ENCODE assay signal across 8 cellular contexts in the genomic region with DNA sequence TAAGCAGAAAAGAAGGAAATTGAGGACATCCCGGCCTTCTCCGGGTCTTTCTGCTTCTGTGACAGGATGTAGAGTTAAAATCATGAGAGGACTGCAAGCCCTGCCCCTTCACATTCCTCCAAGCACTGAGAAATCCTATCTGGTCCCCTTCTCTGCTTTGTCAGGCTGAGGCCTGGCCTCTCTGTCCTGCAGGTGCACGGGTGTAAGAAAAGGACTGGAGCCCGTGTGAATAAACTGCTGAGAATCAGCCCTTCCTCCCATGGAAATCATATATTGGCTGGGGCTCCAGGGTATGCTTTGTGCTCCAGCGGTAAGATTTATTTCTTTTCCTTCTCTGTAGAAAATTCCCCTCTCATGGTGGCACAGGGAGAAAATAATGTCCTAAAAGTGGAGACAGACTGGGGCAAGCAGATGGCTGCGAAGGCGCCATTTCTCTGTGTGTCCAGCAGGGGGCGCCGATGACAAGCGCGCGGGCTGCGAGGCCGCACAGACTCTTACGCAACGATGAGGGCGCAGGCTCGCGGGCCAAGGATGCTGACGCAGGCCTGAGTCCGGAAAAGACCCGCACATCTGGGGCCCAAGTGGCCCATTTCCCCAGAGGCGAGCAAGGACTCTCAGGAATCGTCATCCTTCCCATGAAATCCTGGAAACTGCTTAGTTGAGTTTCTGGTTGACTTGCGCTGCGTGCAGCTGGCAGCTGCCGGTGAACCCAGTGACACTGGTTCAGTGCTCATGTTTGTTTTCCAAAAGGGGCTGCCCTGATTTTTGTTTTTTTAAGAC.
DNase-seq lines count a peak whose midpoint lies in the region; ATAC-seq and TF ChIP-seq lines count a peak whose summit lies in the region.

No MANE protein-coding gene starts in this region.

- ATAC-seq in DND-41 (ENCODE audit: insufficient read depth, low read depth) (peak; percentile 97), GM21825 (IDR thresholded peaks at IDR 0.05; ENCODE audit: unreplicated experiment) (peak; percentile 98)
- peak; percentile 89 to 98 for ATAC-seq in naive thymus-derived CD8-positive, alpha-beta T cell
- ATAC-seq in stimulated activated naive B cell treated with anti-CD40 and anti-IgM and Interleukin-4, amounts not matched to agents 10 μg/mL and 1 μg/mL and 100 μg/mL, for 72 hours (replicated peaks), result peak; percentile 86 to 91

- H3K9me3 Mint-ChIP-seq in naive thymus-derived CD8-positive, alpha-beta T cell, result peaks cover 0 to 5% (median 0%) of the 10 kb centered on the region in 9 donors
- H3K9me3 Mint-ChIP-seq in stimulated activated naive B cell treated with anti-CD40 and anti-IgM and Interleukin-4, amounts not matched to agents 10 μg/mL and 1 μg/mL and 100 μg/mL, for 72 hours, result peaks cover 0 to 3% of the 10 kb centered on the region in 2 donors

- H2AFZ ChIP-seq in DND-41 (ENCODE audit: low read depth, low read length) (no peak overlapping the region), PC-9 (0 out of 2 replicates have a peak overlapping the region, but pooled peaks have one; percentile 50)

- POLR2A ChIA-PET in PC-9 (lab: Charles Lee; ENCODE audit: unreplicated experiment), result no interaction called here
- POLR2A ChIA-PET in naive thymus-derived CD8-positive, alpha-beta T cell (lab: Charles Lee), result no interaction called here

- H3K9me3 ChIP-seq in DND-41 (ENCODE audit: insufficient read depth, low read length, severe bottlenecking) (no peaks in the 10 kb centered on the region), PC-9 (ENCODE audit: insufficient read depth, low read depth) (no peaks in the 10 kb centered on the region)

- H3F3A ChIP-seq in PC-9 (ENCODE audit: insufficient read depth, low read depth), result no peaks in the 10 kb centered on the region

- CTCF ChIA-PET in PC-9 (lab: Charles Lee), result no interaction called here

- H3K79me2 ChIP-seq in DND-41 (ENCODE audit: insufficient read depth, low read length) (no peaks in the 10 kb centered on the region), PC-9 (ENCODE audit: low read depth) (no peaks in the 10 kb centered on the region)

- H3K9me2 ChIP-seq in PC-9 (ENCODE audit: insufficient read depth), result no peaks in the 10 kb centered on the region

- H3K4me2 ChIP-seq in DND-41 (ENCODE audit: insufficient read depth, low read length) (no peak overlapping the region), PC-9 (peak overlapping the region; percentile 71)

- H3K9ac ChIP-seq in DND-41 (ENCODE audit: low read depth, low read length), result no peak overlapping the region

- intact Hi-C loops in PC-9 (cut with micrococcal nuclease; ENCODE audit: unreplicated experiment), result no loop called here

- no peaks in the 10 kb centered on the region for H3K4me1 ChIP-seq in DND-41 (ENCODE audit: insufficient read depth, low read length)
- no peaks in the 10 kb centered on the region for H3K4me1 ChIP-seq in PC-9 (replicated peaks; ENCODE audit: insufficient read depth)

- H3K36me3 ChIP-seq in DND-41 (ENCODE audit: insufficient read depth, low read length) (no peaks in the 10 kb centered on the region), PC-9 (ENCODE audit: low read depth) (no peaks in the 10 kb centered on the region)

- no peaks in the 10 kb centered on the region for H4K20me1 ChIP-seq in DND-41 (ENCODE audit: insufficient read depth, low read length)
- no peaks in the 10 kb centered on the region for H4K20me1 ChIP-seq in PC-9 (ENCODE audit: insufficient read depth)

- peaks cover 0 to 2% (median 0%) of the 10 kb centered on the region in 5 donors for H3K27me3 Mint-ChIP-seq in naive thymus-derived CD8-positive, alpha-beta T cell
- H3K27me3 Mint-ChIP-seq in stimulated activated naive B cell treated with anti-CD40 and anti-IgM and Interleukin-4, amounts not matched to agents 10 μg/mL and 1 μg/mL and 100 μg/mL, for 72 hours, result peaks cover 0 to 4% of the 10 kb centered on the region in 2 donors

- peak overlapping the region in 3 of 10 donors; percentile 11 to 72 (median 53) for H3K27ac Mint-ChIP-seq in naive thymus-derived CD8-positive, alpha-beta T cell
- no peak overlapping the region for H3K27ac Mint-ChIP-seq in stimulated activated naive B cell treated with anti-CD40 and anti-IgM and Interleukin-4, amounts not matched to agents 10 μg/mL and 1 μg/mL and 100 μg/mL, for 72 hours

- H3K4me3 Mint-ChIP-seq in naive thymus-derived CD8-positive, alpha-beta T cell, result peak overlapping the region in 8 of 10 donors; percentile 15 to 70 (median 42)
- peak overlapping the region; percentile 62 to 72 for H3K4me3 Mint-ChIP-seq in stimulated activated naive B cell treated with anti-CD40 and anti-IgM and Interleukin-4, amounts not matched to agents 10 μg/mL and 1 μg/mL and 100 μg/mL, for 72 hours

- H3K27me3 ChIP-seq in DND-41 (ENCODE audit: insufficient read depth, low read length, poor library complexity) (no peaks in the 10 kb centered on the region), PC-9 (ENCODE audit: insufficient read depth, low read depth) (no peaks in the 10 kb centered on the region)

- H3K36me3 Mint-ChIP-seq in naive thymus-derived CD8-positive, alpha-beta T cell, result no peaks in the 10 kb centered on the region
- H3K36me3 Mint-ChIP-seq in stimulated activated naive B cell treated with anti-CD40 and anti-IgM and Interleukin-4, amounts not matched to agents 10 μg/mL and 1 μg/mL and 100 μg/mL, for 72 hours, result no peaks in the 10 kb centered on the region

- in situ Hi-C loops in KBM-7 (cut with MboI; ENCODE audit: low pct_unique_long_range_greater_than_20kb, low sequenced_read_pairs), result no loop called here

- BruUV-seq in PC-9 (replicated peaks; lab: Mats Ljungman, UMichigan), result no TSS peak

- H3K27ac ChIP-seq in DND-41 (ENCODE audit: low read length) (no peak overlapping the region), PC-9 (no peak overlapping the region)

- peak; percentile 89 for TF ChIP-seq CTCF in DND-41 (IDR thresholded peaks at IDR 0.05; ENCODE audit: borderline replicate concordance, extremely low read depth, low read length, poor library complexity, severe bottlenecking)
- peak; percentile 98 for TF ChIP-seq CTCF in PC-9 (conservative IDR thresholded peaks at IDR 0.05)

- H3K4me3 ChIP-seq in DND-41 (ENCODE audit: low read depth in 1 of 2, low read length in 2 of 2) (no peak overlapping the region), PC-9 (peak overlapping the region; percentile 26; the same call in 1 of the 2 replicates)

- H3K4me1 Mint-ChIP-seq in naive thymus-derived CD8-positive, alpha-beta T cell, result peaks cover 0 to 5% (median 2%) of the 10 kb centered on the region in 4 donors
- peaks cover 4 to 10% of the 10 kb centered on the region in 2 donors for H3K4me1 Mint-ChIP-seq in stimulated activated naive B cell treated with anti-CD40 and anti-IgM and Interleukin-4, amounts not matched to agents 10 μg/mL and 1 μg/mL and 100 μg/mL, for 72 hours

- peak; percentile 56 for DNase-seq in DND-41
- peak; percentile 85 for DNase-seq in KBM-7
- DNase-seq in PC-9, result peak in 1 of 2 experiments; percentile 46
- DNase-seq in activated T-helper 1 cell treated with Interleukin-2 at 50 U/mL for 16 hours (ENCODE audit: low read depth), result peak; percentile 53
- peak; percentile 94 for DNase-seq in fibroblast of peridontal ligament (ENCODE audit: extremely low read depth)
- DNase-seq in naive thymus-derived CD8-positive, alpha-beta T cell, result peak; percentile 26 to 75 (median 70)
- peak; percentile 61 for DNase-seq in stimulated activated naive B cell treated with anti-CD40 and anti-IgM and Interleukin-4, amounts not matched to agents 10 μg/mL and 1 μg/mL and 100 μg/mL, for 72 hours
